Comparison of ENCODE assay signal across 3 cellular contexts in genomic region chr5:141478321-141478945, GRCh38.
TF ChIP-seq lines count a peak whose summit lies in the region.

No MANE protein-coding gene starts in this region.

TF ChIP-seq in SK-N-SH, 30 proteins besides CTCF, POLR2A, EP300 and RAD21:
- TF ChIP-seq FOXJ3 (CRISPR knock-in tag; IDR thresholded peaks at IDR 0.05) (no peak), RFX5 (IDR thresholded peaks at IDR 0.05; ENCODE audit: low read length) (no peak), YY1 (IDR thresholded peaks at IDR 0.05; ENCODE audit: low read depth) (no peak), SMC3 (IDR thresholded peaks at IDR 0.05; ENCODE audit: low read depth, low read length) (no peak), REST (IDR thresholded peaks at IDR 0.05; ENCODE audit: low read depth, low read length) (no peak), EZH2phosphoT487 (IDR thresholded peaks at IDR 0.05; ENCODE audit: borderline replicate concordance, low read depth) (no peak), SIN3A (IDR thresholded peaks at IDR 0.05; ENCODE audit: borderline replicate concordance, low read depth, low read length) (no peak), GATA2 (CRISPR knock-in tag; IDR thresholded peaks at IDR 0.05) (no peak)

TF ChIP-seq in SK-N-SH treated with all-trans-retinoic acid at 6 μM for 48 hours, 23 proteins besides CTCF, POLR2A, EP300 and RAD21:
- no peak for TF ChIP-seq ZC3H10 (CRISPR knock-in tag; IDR thresholded peaks at IDR 0.05)
- no peak for TF ChIP-seq OSR1 (CRISPR knock-in tag; IDR thresholded peaks at IDR 0.05)
- no peak for TF ChIP-seq SNAI2 (CRISPR knock-in tag; IDR thresholded peaks at IDR 0.05)
- TF ChIP-seq ZFP30 (CRISPR knock-in tag; IDR thresholded peaks at IDR 0.05): no peak
- no peak for TF ChIP-seq ARNTL (CRISPR knock-in tag; IDR thresholded peaks at IDR 0.05; ENCODE audit: borderline replicate concordance, low read depth)
- TF ChIP-seq, protein P1, sequence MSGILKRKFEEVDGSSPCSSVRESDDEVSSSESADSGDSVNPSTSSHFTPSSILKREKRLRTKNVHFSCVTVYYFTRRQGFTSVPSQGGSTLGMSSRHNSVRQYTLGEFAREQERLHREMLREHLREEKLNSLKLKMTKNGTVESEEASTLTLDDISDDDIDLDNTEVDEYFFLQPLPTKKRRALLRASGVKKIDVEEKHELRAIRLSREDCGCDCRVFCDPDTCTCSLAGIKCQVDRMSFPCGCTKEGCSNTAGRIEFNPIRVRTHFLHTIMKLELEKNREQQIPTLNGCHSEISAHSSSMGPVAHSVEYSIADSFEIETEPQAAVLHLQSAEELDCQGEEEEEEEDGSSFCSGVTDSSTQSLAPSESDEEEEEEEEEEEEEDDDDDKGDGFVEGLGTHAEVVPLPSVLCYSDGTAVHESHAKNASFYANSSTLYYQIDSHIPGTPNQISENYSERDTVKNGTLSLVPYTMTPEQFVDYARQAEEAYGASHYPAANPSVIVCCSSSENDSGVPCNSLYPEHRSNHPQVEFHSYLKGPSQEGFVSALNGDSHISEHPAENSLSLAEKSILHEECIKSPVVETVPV (CRISPR knock-in tag; IDR thresholded peaks at IDR 0.05): no peak
- no peak for TF ChIP-seq ZNF70 (CRISPR knock-in tag; IDR thresholded peaks at IDR 0.05)
- TF ChIP-seq BACH2 (CRISPR knock-in tag; IDR thresholded peaks at IDR 0.05; ENCODE audit: borderline replicate concordance): no peak
- TF ChIP-seq ISL1 (CRISPR knock-in tag; IDR thresholded peaks at IDR 0.05): no peak
- TF ChIP-seq RARB (CRISPR knock-in tag; IDR thresholded peaks at IDR 0.05): no peak
- TF ChIP-seq ZNF8 (CRISPR knock-in tag; IDR thresholded peaks at IDR 0.05): no peak
- TF ChIP-seq CSDC2 (CRISPR knock-in tag; IDR thresholded peaks at IDR 0.05): no peak
- TF ChIP-seq TOX (CRISPR knock-in tag; IDR thresholded peaks at IDR 0.05; ENCODE audit: borderline replicate concordance): no peak
- TF ChIP-seq TSHZ2 (CRISPR knock-in tag; IDR thresholded peaks at IDR 0.05): no peak
- no peak for TF ChIP-seq POU6F1 (CRISPR knock-in tag; IDR thresholded peaks at IDR 0.05; ENCODE audit: borderline replicate concordance, low read depth)
- TF ChIP-seq PATZ1 (CRISPR knock-in tag; IDR thresholded peaks at IDR 0.05; ENCODE audit: borderline replicate concordance): no peak
- TF ChIP-seq PPARA (CRISPR knock-in tag; IDR thresholded peaks at IDR 0.05; ENCODE audit: borderline replicate concordance): no peak
- TF ChIP-seq ZFP3 (CRISPR knock-in tag; IDR thresholded peaks at IDR 0.05): no peak
TF ChIP-seq in SK-N-SH treated with all-trans-retinoic acid at 6 μM for 48 hours: peak in this region for 0.

TF ChIP-seq in GM12878, 131 proteins besides CTCF, POLR2A, EP300 and RAD21:
- TF ChIP-seq RELA (IDR thresholded peaks at IDR 0.05; ENCODE audit: borderline replicate concordance, partially characterized antibody) (no peak), RUNX3 (IDR thresholded peaks at IDR 0.05; ENCODE audit: low read length) (peak; percentile 87)
